Comparison of ENCODE assay signal across 8 cellular contexts in genomic region chr2:55047677-55048299, GRCh38. TPM values are rescaled to one million over a fixed set of nuclear protein-coding genes. Genes with fewer than 3 reads are reported as not detected.
DNase-seq lines count a peak whose midpoint lies in the region; ATAC-seq and TF ChIP-seq lines count a peak whose summit lies in the region.

No MANE protein-coding gene starts in this region.

- H3K27ac ChIP-seq in cingulate gyrus (ENCODE audit: low read depth, low read length) (peak overlapping the region; percentile 69), aorta (ENCODE audit: low read depth in 1 of 2, low read length in 2 of 2) (peak overlapping the region in 1 of 2 donors; percentile 84)

- 4% methylated on average over 9 of the region's 9 CpGs for WGBS in aorta, 2 donors

- no peaks in the 10 kb centered on the region for H3K36me3 Mint-ChIP-seq in mesothelial cell of epicardium

- peaks cover 45% of the 10 kb centered on the region for H3K4me1 Mint-ChIP-seq in mesothelial cell of epicardium

- TF ChIP-seq CTCF in mesothelial cell of epicardium (IDR thresholded peaks at IDR 0.05; ENCODE audit: unreplicated experiment) (no peak), GM10248 (IDR thresholded peaks at IDR 0.05; ENCODE audit: control extremely low read depth, extremely low read depth, low read depth, missing control alignments) (no peak)

- peak overlapping the region; percentile 74 for H3K4me3 Mint-ChIP-seq in mesothelial cell of epicardium

- H3K27me3 Mint-ChIP-seq in mesothelial cell of epicardium (ENCODE audit: low read depth): no peaks in the 10 kb centered on the region

- peak overlapping the region; percentile 94 for H3K27ac Mint-ChIP-seq in mesothelial cell of epicardium

- no peaks in the 10 kb centered on the region for H3K4me1 ChIP-seq in aorta (ENCODE audit: control insufficient read depth in 1 of 2, insufficient read depth in 2 of 2, low read length in 2 of 2)

- peak overlapping the region; percentile 85 to 95 for H3K4me3 ChIP-seq in aorta (ENCODE audit: low read length in 2 of 2)

- no peaks in the 10 kb centered on the region for H3K9me3 ChIP-seq in aorta (ENCODE audit: control insufficient read depth, low read length)

- no peaks in the 10 kb centered on the region for H3K9me3 Mint-ChIP-seq in mesothelial cell of epicardium

- CTCF ChIA-PET in GM10248 (lab: Yijun Ruan, JAX): interaction anchor here (0.8 to 2.9 kb wide), 24 partner anchors 7 to 209 kb away, joined by 3 to 17 read pairs (median 4); no protein-coding TSS in a partner anchor

- ATAC-seq in left cardiac atrium (no peak), aorta (ENCODE audit: low FRiP score) (no peak)

- H3K36me3 ChIP-seq in aorta (ENCODE audit: control insufficient read depth in 1 of 2, insufficient read depth in 2 of 2, low read length in 1 of 2): no peaks in the 10 kb centered on the region

- no peaks in the 10 kb centered on the region for H3K27me3 ChIP-seq in aorta (ENCODE audit: control insufficient read depth in 1 of 2, insufficient read depth in 2 of 2, low read length in 1 of 2)

- DNase-seq in left cardiac atrium: peak; percentile 40
- DNase-seq in cardiac septum (ENCODE audit: low spot score): no peak
- peak; percentile 32 for DNase-seq in RPMI7951 (ENCODE audit: low read depth)
- DNase-seq in mesothelial cell of epicardium (ENCODE audit: low spot score in 2 of 2, unreplicated experiment in 2 of 2): no peak
- no peak for DNase-seq in aorta
- DNase-seq in GM10248 (ENCODE audit: extremely low spot score): no peak
- DNase-seq in effector CD4-positive, alpha-beta T cell: no peak

- POLR2A ChIA-PET in GM10248 (lab: Yijun Ruan, JAX): interaction anchor here (0.8 to 1.5 kb wide), 3 partner anchors 15 to 29 kb away, joined by 3 to 5 read pairs (median 4); no protein-coding TSS in a partner anchor

- intact Hi-C loops in left cardiac atrium (cut with DNase I) (loop anchor here (5.0 to 10.0 kb wide), 2 partner anchors 65 to 117 kb away; no protein-coding TSS in a partner anchor), cardiac septum (cut with DNase I) (loop anchor here (2.0 kb wide), 2 partner anchors 33 to 121 kb away; no protein-coding TSS in a partner anchor), aorta (cut with DNase I) (loop anchor here (2.0 to 10.0 kb wide), 3 partner anchors 65 to 143 kb away; no protein-coding TSS in a partner anchor)

RNA-seq across cellular contexts. Expression of gene RTN4, which starts 2.5 kb away (rescaled TPM):
- total RNA-seq in left cardiac atrium: 100 to 1,000 TPM; 249 to 251 TPM
- total RNA-seq in cardiac septum: 174 TPM
- 174 and 194 TPM in 2 replicates for total RNA-seq in RPMI7951 (2014; rRNA removed; shearing (Covaris generic))
- total RNA-seq in mesothelial cell of epicardium: 173 to 179 TPM (median 178 TPM) in 3 replicates
- 100 to 1,000 TPM; 311 to 357 TPM for total RNA-seq in aorta
- 100 to 1,000 TPM; 125 to 163 TPM for polyA plus RNA-seq in aorta

Comparison
In these comparisons a context has a peak if more than half of its experiments do, and no peak if none do; other contexts are left out.
1. DNase-seq: peak in left cardiac atrium (single experiment) and RPMI7951 (single experiment); none in cardiac septum (single experiment), mesothelial cell of epicardium (0 of 2), aorta (0 of 2), GM10248 (single experiment) and effector CD4-positive, alpha-beta T cell (single experiment).